Comparison of ENCODE assay signal across 1 cellular context in genomic region chr11:57544566-57544965, GRCh38.
TF ChIP-seq lines count a peak whose summit lies in the region.

No MANE protein-coding gene starts in this region.

TF ChIP-seq in K562, 482 proteins besides CTCF, POLR2A, EP300 and RAD21:
- TF ChIP-seq CEBPG (CRISPR knock-in tag; IDR thresholded peaks at IDR 0.05) (no peak), CEBPG (tag; conservative IDR thresholded peaks at IDR 0.05 in 1 of 2, IDR thresholded peaks at IDR 0.05 in 1 of 2) (peak; percentile 22 to 54; a peak in 2 of 4 replicates), RBM22 (IDR thresholded peaks at IDR 0.05; ENCODE audit: low read depth, low read length, poor library complexity, severe bottlenecking) (no peak), ZFP30 (CRISPR knock-in tag; IDR thresholded peaks at IDR 0.05; ENCODE audit: borderline replicate concordance) (no peak), CEBPB (tag; IDR thresholded peaks at IDR 0.05) (peak; percentile 76), PHB (CRISPR knock-in tag; IDR thresholded peaks at IDR 0.05) (no peak), HOXB6 (CRISPR knock-in tag; IDR thresholded peaks at IDR 0.05; ENCODE audit: borderline replicate concordance) (no peak), ELK1 (CRISPR knock-in tag; IDR thresholded peaks at IDR 0.05) (no peak), DMBX1 (CRISPR knock-in tag; IDR thresholded peaks at IDR 0.05; ENCODE audit: borderline replicate concordance) (no peak), BACH1 (tag; IDR thresholded peaks at IDR 0.05) (no peak), ZFX (CRISPR knock-in tag; IDR thresholded peaks at IDR 0.05) (no peak), CBX8 (IDR thresholded peaks at IDR 0.05; ENCODE audit: borderline replicate concordance, extremely low read depth, low read depth, low read length, poor library complexity, severe bottlenecking) (no peak), ZNF384 (IDR thresholded peaks at IDR 0.05; ENCODE audit: low read depth, low read length) (peak; percentile 46)
